ENCODE assay signal across 3 cellular contexts in the genomic region with DNA sequence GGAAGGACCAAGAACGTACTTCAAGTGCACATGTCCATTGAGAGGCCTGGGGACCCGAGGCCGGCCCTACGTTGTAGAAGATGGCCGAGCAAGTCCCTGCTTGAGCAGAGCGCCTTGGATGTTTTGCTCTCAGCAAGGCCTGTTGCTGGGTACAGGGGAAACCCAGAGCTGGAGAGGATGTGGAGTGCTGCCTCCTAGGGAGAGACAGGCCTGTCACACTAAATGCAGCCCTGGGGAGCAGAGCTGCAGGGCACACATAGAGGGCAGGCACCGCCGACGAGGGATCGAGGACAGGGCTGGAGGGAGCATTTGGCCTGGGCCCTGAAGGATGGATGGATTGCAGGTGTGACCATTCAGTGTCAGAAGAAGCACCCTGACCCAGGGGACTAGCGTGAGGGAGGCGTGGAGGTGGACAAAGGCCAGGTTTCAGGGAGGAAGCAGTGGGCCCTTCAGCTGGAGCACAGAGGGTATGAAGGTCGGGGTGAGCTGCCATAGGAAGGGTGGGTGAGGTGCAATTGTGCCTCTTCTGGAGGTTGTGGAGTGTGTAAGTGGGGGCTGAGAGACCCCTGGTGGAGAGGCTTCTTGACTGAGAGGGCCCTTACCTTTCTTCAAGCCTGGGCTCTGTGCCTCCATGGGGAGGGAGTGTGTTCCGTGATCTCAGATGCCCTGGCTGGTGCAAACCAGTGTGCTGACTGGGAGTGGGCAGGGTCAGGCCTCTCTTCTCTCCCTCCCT.
TF ChIP-seq lines count a peak whose summit lies in the region.

No MANE protein-coding gene starts in this region.

TF ChIP-seq in SK-N-SH, 30 proteins besides CTCF, POLR2A, EP300 and RAD21:
- no peak for TF ChIP-seq MAX (IDR thresholded peaks at IDR 0.05; ENCODE audit: low read depth)
- no peak for TF ChIP-seq RXRA (IDR thresholded peaks at IDR 0.05; ENCODE audit: borderline replicate concordance, low read depth)
- no peak for TF ChIP-seq USF2 (IDR thresholded peaks at IDR 0.05; ENCODE audit: borderline replicate concordance, low read depth, low read length)
- TF ChIP-seq TEAD4 (IDR thresholded peaks at IDR 0.05; ENCODE audit: borderline replicate concordance, insufficient read depth), result no peak
- TF ChIP-seq ELF1 (IDR thresholded peaks at IDR 0.05), result no peak
- TF ChIP-seq TCF12 (IDR thresholded peaks at IDR 0.05), result no peak
- no peak for TF ChIP-seq MEF2A (IDR thresholded peaks at IDR 0.05; ENCODE audit: borderline replicate concordance, low read depth)
- TF ChIP-seq FOXM1 (IDR thresholded peaks at IDR 0.05; ENCODE audit: low read depth), result no peak
- no peak for TF ChIP-seq USF1 (IDR thresholded peaks at IDR 0.05; ENCODE audit: borderline replicate concordance, low read depth)
- no peak for TF ChIP-seq NRF1 (IDR thresholded peaks at IDR 0.05; ENCODE audit: low read depth, low read length)
- TF ChIP-seq SMC3 (IDR thresholded peaks at IDR 0.05; ENCODE audit: low read depth, low read length), result no peak
- TF ChIP-seq EZH2phosphoT487 (IDR thresholded peaks at IDR 0.05; ENCODE audit: borderline replicate concordance, low read depth), result no peak

TF ChIP-seq in SK-N-SH treated with all-trans-retinoic acid at 6 μM for 48 hours, 23 proteins besides CTCF, POLR2A, EP300 and RAD21:
- no peak for TF ChIP-seq SNAI2 (CRISPR knock-in tag; IDR thresholded peaks at IDR 0.05)
- no peak for TF ChIP-seq ESRRG (CRISPR knock-in tag; IDR thresholded peaks at IDR 0.05)
- no peak for TF ChIP-seq TCF4 (CRISPR knock-in tag; IDR thresholded peaks at IDR 0.05; ENCODE audit: borderline replicate concordance)

TF ChIP-seq in GM12878, 131 proteins besides CTCF, POLR2A, EP300 and RAD21:
- TF ChIP-seq MAX (IDR thresholded peaks at IDR 0.05; ENCODE audit: low read depth, low read length) (no peak), SMC3 (IDR thresholded peaks at IDR 0.05; ENCODE audit: borderline replicate concordance, low read length) (peak; percentile 5; the same call in 1 of the 2 replicates)
